In genomic region chr4:72179342-72179741, GRCh38 we compare ENCODE assay signal across 34 cellular contexts.
"Had no signal": no experiment of that assay in that cellular context is flagged by ENCODE, and none has a peak within 500 bp of the region (broad histone marks: within the 10 kb centered on the region; RNA-seq: fewer than 3 reads in every experiment).

No MANE protein-coding gene starts in this region.

- H3K27me3 ChIP-seq: adrenal gland, ascending aorta, body of pancreas, brain microvascular endothelial cell, breast epithelium, cardiac muscle cell had no signal

- FAIRE-seq: astrocyte, bronchial epithelial cell had no signal

- H3K9me3 ChIP-seq: adrenal gland, ascending aorta, body of pancreas, breast epithelium had no signal

- DNase-seq: activated effector memory CD4-positive, alpha-beta T cell treated with anti-CD3 and anti-CD28 coated beads, Interleukin-2, amount 50 U/mL, for 16 hours; activated effector memory CD4-positive, alpha-beta T cell treated with Interleukin-2 at 50 U/mL for 16 hours; activated gamma-delta T cell; activated gamma-delta T cell treated with Interleukin-2 at 50 U/mL for 16 hours; activated naive CD4-positive, alpha-beta T cell; activated naive CD4-positive, alpha-beta T cell treated with anti-CD3 and anti-CD28 coated beads for 36 hours; activated naive CD4-positive, alpha-beta T cell treated with anti-CD3 and anti-CD28 coated beads, Interleukin-2, amount 10 ng/mL, durations not matched to agents 7 days and 5 days; activated naive CD4-positive, alpha-beta T cell treated with anti-CD3 and anti-CD28 coated beads, Interleukin-2, amount 50 U/mL, for 16 hours; activated naive CD4-positive, alpha-beta T cell treated with Interleukin-2 at 50 U/mL for 16 hours; activated naive CD8-positive, alpha-beta T cell treated with anti-CD3 and anti-CD28 coated beads for 36 hours; activated naive CD8-positive, alpha-beta T cell treated with anti-CD3 and anti-CD28 coated beads, Interleukin-2, amount 10 ng/mL, durations not matched to agents 7 days and 5 days; activated naive CD8-positive, alpha-beta T cell treated with anti-CD3 and anti-CD28 coated beads, Interleukin-2, amount 50 U/mL, for 24 hours; activated T-cell treated with anti-CD3 and anti-CD28 coated beads, Interleukin-2, amount 50 U/mL, for 1 hour; activated T-cell treated with anti-CD3 and anti-CD28 coated beads, Interleukin-2, amount 50 U/mL, for 24 hours; activated T-cell treated with anti-CD3 and anti-CD28 coated beads, Interleukin-2, amount 50 U/mL, for 4 hours; activated T-cell treated with anti-CD3 and anti-CD28 coated beads, Interleukin-2, amount 50 U/mL, for 48 hours; activated T-cell treated with anti-CD3 and anti-CD28 coated beads, Interleukin-2, amount 50 U/mL, for 72 hours; adrenal gland; amniotic stem cell; amygdala; anterior cingulate cortex; aorta; body of pancreas; brain microvascular endothelial cell; caudate nucleus; central memory CD4-positive, alpha-beta T cell; cerebellar nuclear complex had no signal

- ATAC-seq: activated naive CD4-positive, alpha-beta T cell treated with anti-CD3 and anti-CD28 coated beads, Interleukin-2, amount 50 U/mL, for 72 hours; activated naive CD8-positive, alpha-beta T cell treated with anti-CD3 and anti-CD28 coated beads, Interleukin-2, amount 50 U/mL, for 24 hours; activated T-cell treated with anti-CD3 and anti-CD28 coated beads, Interleukin-2, amount 50 U/mL, for 4 hours; activated T-cell treated with anti-CD3 and anti-CD28 coated beads, Interleukin-2, amount 50 U/mL, for 72 hours; activated T-helper 17 cell treated with anti-CD3 and anti-CD28 coated beads, Interleukin-2, amount 50 U/mL, for 72 hours; body of pancreas had no signal

- H3K27ac ChIP-seq: adrenal gland, ascending aorta, body of pancreas, brain microvascular endothelial cell, breast epithelium, cardiac muscle cell had no signal

- H3K4me3 ChIP-seq: adrenal gland, ascending aorta, body of pancreas, breast epithelium, cardiac muscle cell had no signal

- H3K4me1 ChIP-seq: adrenal gland, ascending aorta, body of pancreas, breast epithelium had no signal

- H3K36me3 ChIP-seq: adrenal gland, ascending aorta, brain microvascular endothelial cell, breast epithelium, cardiac muscle cell had no signal
